In genomic region chr3:123641505-123641904, GRCh38 we compare ENCODE assay signal across 28 cellular contexts. TPM values are rescaled to one million over a fixed set of nuclear protein-coding genes. Genes with fewer than 3 reads are reported as not detected.
A peak's percentile ranks its signal among the peaks of the same experiment; 100 is the strongest.
DNase-seq lines count a peak whose midpoint lies in the region; ATAC-seq, FAIRE-seq and TF ChIP-seq lines count a peak whose summit lies in the region.
"Had no signal": no experiment of that assay in that cellular context is flagged by ENCODE, and none has a peak within 500 bp of the region (broad histone marks: within the 10 kb centered on the region; RNA-seq: fewer than 3 reads in every experiment).

No MANE protein-coding gene starts in this region.

- H3K27me3 ChIP-seq in HepG2 (ENCODE audit: control insufficient read depth in 1 of 2, insufficient read depth in 2 of 2, low read length in 2 of 2) (no peaks in the 10 kb centered on the region), right lobe of liver (no peaks in the 10 kb centered on the region), sigmoid colon (no peaks in the 10 kb centered on the region), tibial nerve (no peaks in the 10 kb centered on the region)
- H3K27me3 ChIP-seq: SJCRH30 had no signal

- H4K20me1 ChIP-seq in HepG2 (ENCODE audit: insufficient read depth, low read length): no peaks in the 10 kb centered on the region

- H3K9me3 ChIP-seq in HepG2 (ENCODE audit: low read length) (no peaks in the 10 kb centered on the region), right lobe of liver (no peaks in the 10 kb centered on the region), sigmoid colon (no peaks in the 10 kb centered on the region), tibial nerve (no peaks in the 10 kb centered on the region)
- H3K9me3 ChIP-seq: left ventricle myocardium inferior, SJCRH30 had no signal

- H3K79me2 ChIP-seq in HepG2 (ENCODE audit: insufficient read depth, low read length): no peaks in the 10 kb centered on the region

- in situ Hi-C loops in HepG2 (cut with HindIII; ENCODE audit: extremely low pct_ligation_motif_present, low pct_unique_long_range_greater_than_20kb): no loop called here
- in situ Hi-C loops in GM13977 (cut with MboI; ENCODE audit: low pct_unique_long_range_greater_than_20kb, low sequenced_read_pairs, unreplicated experiment): no loop called here

- CTCF ChIA-PET in HepG2 (lab: Yijun Ruan, JAX; ENCODE audit: low intra/inter-chr PET ratio, low total read pairs): interaction anchor here (1.5 to 2.2 kb wide), 3 partner anchors 57 to 78 kb away, joined by 6 to 12 read pairs (median 11); partner anchors contain the start of gene HACD2

- intact Hi-C loops in HepG2 (cut with micrococcal nuclease; ENCODE audit: unreplicated experiment): no loop called here
- intact Hi-C loops in right lobe of liver (cut with DNase I): no loop called here
- intact Hi-C loops in sigmoid colon (cut with DNase I): no loop called here

- H3K4me2 ChIP-seq in HepG2 (ENCODE audit: low read depth, low read length): no peak overlapping the region
- H3K4me2 ChIP-seq: smooth muscle cell had no signal

- TF ChIP-seq EP300 in HepG2 (IDR thresholded peaks at IDR 0.05; ENCODE audit: low read depth in 2 of 2, low read length in 2 of 2) (no peak), HepG2 (CRISPR knock-in tag; IDR thresholded peaks at IDR 0.05; ENCODE audit: borderline replicate concordance) (no peak), sigmoid colon (IDR thresholded peaks at IDR 0.05) (no peak), tibial nerve (IDR thresholded peaks at IDR 0.05) (no peak)

- WGBS in HepG2 (ENCODE audit: low lambda C conversion rate): 92% methylated on average over 4 of the region's 4 CpGs
- WGBS in right lobe of liver (ENCODE audit: insufficient coverage, low coverage, low lambda C conversion rate, missing lambda C conversion rate): 66% methylated on average over 3 of the region's 4 CpGs
- 74 to 78% methylated on average over 4 of the region's 4 CpGs for WGBS in sigmoid colon, 2 donors
- 64 to 70% methylated on average over 4 of the region's 4 CpGs for WGBS in tibial nerve, 2 donors

- H3K4me3 ChIP-seq in HepG2 (replicated peaks in 1 of 3; ENCODE audit: insufficient read depth in 1 of 3, low read depth in 2 of 3, low read length in 3 of 3): no peak overlapping the region
- H3K4me3 ChIP-seq in right lobe of liver: no peak overlapping the region
- no peak overlapping the region for H3K4me3 ChIP-seq in sigmoid colon
- H3K4me3 ChIP-seq in tibial nerve: no peak overlapping the region
- H3K4me3 ChIP-seq: left ventricle myocardium inferior, SJCRH30, smooth muscle cell had no signal

- TF ChIP-seq POLR2A in HepG2 (IDR thresholded peaks at IDR 0.05; ENCODE audit: insufficient read depth in 1 of 2, low read depth in 2 of 2, low read length in 2 of 2) (no peak), right lobe of liver (IDR thresholded peaks at IDR 0.05) (no peak), sigmoid colon (IDR thresholded peaks at IDR 0.05) (no peak), tibial nerve (IDR thresholded peaks at IDR 0.05) (no peak)

- BruUV-seq in HepG2 (replicated peaks; lab: Mats Ljungman, UMichigan): no TSS peak

- no peak overlapping the region for H3K9ac ChIP-seq in HepG2 (ENCODE audit: insufficient read depth, low read depth, low read length)

- H3K27ac ChIP-seq in HepG2 (ENCODE audit: extremely low read length, insufficient read depth, low read length): peak overlapping the region; percentile 34
- no peak overlapping the region for H3K27ac ChIP-seq in right lobe of liver
- H3K27ac ChIP-seq in sigmoid colon: peak overlapping the region; percentile 87 to 98 (median 92)
- no peak overlapping the region for H3K27ac ChIP-seq in tibial nerve
- H3K27ac ChIP-seq: epithelial cell of prostate, left ventricle myocardium inferior, SJCRH30, WERI-Rb-1 had no signal

- no peak for ATAC-seq in HepG2
- no peak for ATAC-seq in right lobe of liver
- no peak for ATAC-seq in GM21423 (IDR thresholded peaks at IDR 0.05; ENCODE audit: unreplicated experiment)

- FAIRE-seq in HepG2 (lab: Jason Lieb, UNC) (no peak), GM19239 (lab: Jason Lieb, UNC) (no peak)

- no peak for DNase-seq in HepG2 (ENCODE audit: low spot score)
- DNase-seq in right lobe of liver: no peak
- DNase-seq in mesenteric fat pad (ENCODE audit: low spot score): peak; percentile 45
- DNase-seq in sigmoid colon: peak; percentile 46
- no peak for DNase-seq in GM13977 (ENCODE audit: low spot score)
- no peak for DNase-seq in tibial nerve (ENCODE audit: low spot score in 2 of 2)
- DNase-seq in GM19239 (ENCODE audit: insufficient read length, low spot score): no peak
- DNase-seq: activated CD4-positive, alpha-beta T cell treated with anti-CD3 and anti-CD28 coated beads for 48 hours; activated effector memory CD4-positive, alpha-beta T cell treated with anti-CD3 and anti-CD28 coated beads, Interleukin-2, amount 50 U/mL, for 16 hours; activated naive CD8-positive, alpha-beta T cell treated with anti-CD3 and anti-CD28 coated beads for 36 hours; activated T-cell treated with anti-CD3 and anti-CD28 coated beads, Interleukin-2, amount 50 U/mL, for 1 hour; AML-193; CD4-positive, alpha-beta T cell; cortex of kidney; DND-41; effector memory CD4-positive, alpha-beta T cell; left ventricle myocardium inferior; midbrain; NCI-H748 treated with DMSO at 0.1 percent for 48 hours; stimulated activated CD8-positive, alpha-beta memory T cell treated with anti-CD3 and anti-CD28 coated beads, Interleukin-4, amount 100 ng/mL, for 48 hours; stimulated activated naive CD8-positive, alpha-beta T cell treated with anti-CD3 and anti-CD28 coated beads, Interleukin-15, amount 100 ng/mL, for 72 hours; SW 1271; T1000; WERI-Rb-1 had no signal

- H2AFZ ChIP-seq in HepG2 (ENCODE audit: low read length): no peak overlapping the region

- no peak for TF ChIP-seq CTCF in HepG2 (CRISPR knock-in tag; IDR thresholded peaks at IDR 0.05)
- TF ChIP-seq CTCF in right lobe of liver (IDR thresholded peaks at IDR 0.05): no peak
- TF ChIP-seq CTCF in sigmoid colon (IDR thresholded peaks at IDR 0.05): no peak
- no peak for TF ChIP-seq CTCF in GM13977 (IDR thresholded peaks at IDR 0.05; ENCODE audit: extremely low read depth, insufficient read depth, missing control alignments)
- TF ChIP-seq CTCF in tibial nerve (IDR thresholded peaks at IDR 0.05): no peak

- POLR2A ChIA-PET in HepG2 (lab: Yijun Ruan, JAX): interaction anchor here (2.0 to 2.2 kb wide), 2 partner anchors 36 to 55 kb away, joined by 8 to 15 read pairs; no protein-coding TSS in a partner anchor

- H3K36me3 ChIP-seq in HepG2 (replicated peaks in 1 of 2; ENCODE audit: control insufficient read depth in 1 of 2, insufficient read depth in 2 of 2, low read length in 2 of 2): peaks cover 7 to 14% of the 10 kb centered on the region in 2 experiments; a peak in 4 of 5 replicates
- peaks cover 0 to 72% (median 32%) of the 10 kb centered on the region in 4 donors for H3K36me3 ChIP-seq in right lobe of liver
- peaks cover 26 to 77% (median 40%) of the 10 kb centered on the region in 4 donors for H3K36me3 ChIP-seq in sigmoid colon
- H3K36me3 ChIP-seq in tibial nerve: peaks cover 0 to 9% (median 0%) of the 10 kb centered on the region in 3 donors
- H3K36me3 ChIP-seq: SJCRH30, WERI-Rb-1 had no signal

- TF ChIP-seq RAD21 in HepG2 (CRISPR knock-in tag; IDR thresholded peaks at IDR 0.05): no peak

- peaks cover 22% of the 10 kb centered on the region for H3K4me1 ChIP-seq in HepG2 (ENCODE audit: insufficient read depth, low read length)
- H3K4me1 ChIP-seq in right lobe of liver: no peaks in the 10 kb centered on the region
- peaks cover 0 to 97% (median 92%) of the 10 kb centered on the region in 4 donors for H3K4me1 ChIP-seq in sigmoid colon
- H3K4me1 ChIP-seq in tibial nerve: peaks cover 0 to 21% (median 0%) of the 10 kb centered on the region in 4 donors

TF ChIP-seq in HepG2, 621 proteins besides CTCF, POLR2A, EP300 and RAD21 (continues in another document):
- TF ChIP-seq ZUFSP (CRISPR knock-in tag; IDR thresholded peaks at IDR 0.05; ENCODE audit: borderline replicate concordance): no peak

RNA-seq across cellular contexts. Expression of gene HACD2, which starts 56.7 kb away (rescaled TPM):
- 36.0 and 47.0 TPM in 2 replicates for total RNA-seq in HepG2 (2016; rRNA removed; fragmentation: Illumina TruSeq; extraction: Trizol)
- 4.5 and 4.6 TPM in 2 replicates for total RNA-seq in HepG2 (2016; cell fraction: cytosol; rRNA removed; fragmentation: Illumina TruSeq; extraction: Trizol; ENCODE audit: low read depth)
- total RNA-seq in HepG2 (2016; cell fraction: insoluble cytoplasmic fraction; rRNA removed; fragmentation: Illumina TruSeq; extraction: Trizol): 37.8 and 46.8 TPM in 2 replicates
- total RNA-seq in HepG2 (2016; cell fraction: membrane; rRNA removed; fragmentation: Illumina TruSeq; extraction: Trizol): 18.0 and 20.6 TPM in 2 replicates
- total RNA-seq in HepG2 (2016; cell fraction: nucleus; rRNA removed; fragmentation: Illumina TruSeq; extraction: Trizol): 59.2 and 72.7 TPM in 2 replicates
- polyA plus RNA-seq in HepG2 (2011; rRNA removed): 40.3 and 50.4 TPM in 2 replicates
- 21.2 and 36.3 TPM in 2 replicates for polyA plus RNA-seq in HepG2 (2011; cell fraction: cytosol; rRNA removed)
- polyA plus RNA-seq in HepG2 (2011; cell fraction: nucleus; rRNA removed): 10.3 and 13.9 TPM in 2 replicates
- polyA plus RNA-seq in HepG2 (2012): 27.7 and 29.5 TPM in 2 replicates
- polyA plus RNA-seq in HepG2 (2016; cell fraction: cytosol; fragmentation: Illumina TruSeq; extraction: Trizol; ENCODE audit: low read depth): 2.4 and 2.8 TPM in 2 replicates
- 37.0 and 37.7 TPM in 2 replicates for polyA plus RNA-seq in HepG2 (2016; cell fraction: insoluble cytoplasmic fraction; fragmentation: Illumina TruSeq; extraction: Trizol; ENCODE audit: low read depth)
- 8.1 and 8.5 TPM in 2 replicates for polyA plus RNA-seq in HepG2 (2016; cell fraction: membrane; fragmentation: Illumina TruSeq; extraction: Trizol; ENCODE audit: low read depth)
- 89.7 and 91.1 TPM in 2 replicates for polyA plus RNA-seq in HepG2 (2016; cell fraction: nucleus; fragmentation: Illumina TruSeq; extraction: Trizol; ENCODE audit: insufficient read depth, low read depth)
- polyA minus RNA-seq in HepG2 (2011; rRNA and poly(A)+ RNA removed; ENCODE audit: low replicate concordance): 77.4 and 153 TPM in 2 replicates
- 34.3 and 34.9 TPM in 2 replicates for polyA minus RNA-seq in HepG2 (2011; cell fraction: cytosol; rRNA and poly(A)+ RNA removed)
- 29.0 and 33.9 TPM in 2 replicates for polyA minus RNA-seq in HepG2 (2011; cell fraction: nucleus; rRNA and poly(A)+ RNA removed)
- total RNA-seq in right lobe of liver: 10 to 100 TPM; 23.0 to 39.8 (median 27.2) TPM
- 39.0 TPM for total RNA-seq in mesenteric fat pad
- 10 to 100 TPM; 15.3 to 26.4 (median 19.2) TPM for total RNA-seq in sigmoid colon
- 10 to 100 TPM in 1 of 3 donors, 1 to 10 TPM in 2; 6.6 to 24.9 (median 7.6) TPM for polyA plus RNA-seq in sigmoid colon
- total RNA-seq in tibial nerve: 10 to 100 TPM; 24.9 to 51.6 (median 36.0) TPM

Comparison
In these comparisons a context has a peak if more than half of its experiments do, and no peak if none do; other contexts are left out.
1. H3K27ac ChIP-seq: peak in HepG2 (single experiment) and sigmoid colon (4 of 4); none in right lobe of liver (0 of 3) and tibial nerve (0 of 4).
2. DNase-seq: peak in mesenteric fat pad (single experiment) and sigmoid colon (single experiment); none in HepG2 (single experiment), right lobe of liver (0 of 3), GM13977 (single experiment), tibial nerve (0 of 2) and GM19239 (single experiment).